ENCODE assay signal across 9 cellular contexts in genomic region chr12:88393017-88393767, GRCh38.
DNase-seq lines count a peak whose midpoint lies in the region; TF ChIP-seq lines count a peak whose summit lies in the region.
"Had no signal": no experiment of that assay in that cellular context is flagged by ENCODE, and none has a peak within 500 bp of the region (broad histone marks: within the 10 kb centered on the region; RNA-seq: fewer than 3 reads in every experiment).

No MANE protein-coding gene starts in this region.

- TF ChIP-seq CTCF in progenitor cell of endocrine pancreas (IDR thresholded peaks at IDR 0.05; ENCODE audit: unreplicated experiment): peak; percentile 43
- TF ChIP-seq CTCF in ascending aorta (IDR thresholded peaks at IDR 0.05): no peak
- no peak for TF ChIP-seq CTCF in prostate gland (IDR thresholded peaks at IDR 0.05)

- H3K36me3 ChIP-seq in ascending aorta: no peaks in the 10 kb centered on the region
- H3K36me3 ChIP-seq in prostate gland: no peaks in the 10 kb centered on the region
- H3K36me3 ChIP-seq: BLaER1 treated with 17β-estradiol and CSF1 and Interleukin-3, amounts not matched to agents 10 nM and 100 nM had no signal

- H3K4me1 ChIP-seq in ascending aorta: no peaks in the 10 kb centered on the region
- no peaks in the 10 kb centered on the region for H3K4me1 ChIP-seq in prostate gland (replicated peaks)

- H3K4me1 Mint-ChIP-seq in progenitor cell of endocrine pancreas (ENCODE audit: low read depth): no peaks in the 10 kb centered on the region

- H3K27ac Mint-ChIP-seq in progenitor cell of endocrine pancreas: no peak overlapping the region

- H3K4me3 Mint-ChIP-seq in progenitor cell of endocrine pancreas (ENCODE audit: low read depth): no peak overlapping the region

- H3K9me3 ChIP-seq in ascending aorta (no peaks in the 10 kb centered on the region), prostate gland (no peaks in the 10 kb centered on the region)
- H3K9me3 ChIP-seq: BLaER1 treated with 17β-estradiol and CSF1 and Interleukin-3, amounts not matched to agents 10 nM and 100 nM had no signal

- H3K27ac ChIP-seq in ascending aorta (no peak overlapping the region), prostate gland (no peak overlapping the region)
- H3K27ac ChIP-seq: BLaER1 treated with 17β-estradiol and CSF1 and Interleukin-3, amounts not matched to agents 10 nM and 100 nM had no signal

- H3K27me3 ChIP-seq in ascending aorta (no peaks in the 10 kb centered on the region), prostate gland (replicated peaks; ENCODE audit: insufficient read depth) (no peaks in the 10 kb centered on the region)
- H3K27me3 ChIP-seq: BLaER1 treated with 17β-estradiol and CSF1 and Interleukin-3, amounts not matched to agents 10 nM and 100 nM had no signal

- peaks cover 8% of the 10 kb centered on the region for H3K27me3 Mint-ChIP-seq in progenitor cell of endocrine pancreas

- H3K36me3 Mint-ChIP-seq in progenitor cell of endocrine pancreas (ENCODE audit: insufficient read depth): no peaks in the 10 kb centered on the region

- 90% methylated on average over 2 of the region's 2 CpGs for WGBS in prostate gland

- intact Hi-C loops in ascending aorta (cut with DNase I): no loop called here
- intact Hi-C loops in prostate gland (cut with DNase I): no loop called here

- H3K4me3 ChIP-seq in ascending aorta (no peak overlapping the region), prostate gland (no peak overlapping the region)
- H3K4me3 ChIP-seq: BLaER1 treated with 17β-estradiol and CSF1 and Interleukin-3, amounts not matched to agents 10 nM and 100 nM had no signal

- TF ChIP-seq POLR2A in prostate gland (IDR thresholded peaks at IDR 0.05): no peak

- peak; percentile 0 for DNase-seq in NCI-H2107 treated with DMSO at 0.1 percent for 48 hours (lab: John Stamatoyannopoulos, UW; ENCODE audit: unreplicated experiment)
- no peak for DNase-seq in NCI-H2107 (lab: John Stamatoyannopoulos, UW)
- peak; percentile 55 for DNase-seq in HT1080 (ENCODE audit: low read depth)
- DNase-seq in astrocyte of the hippocampus (ENCODE audit: low read depth, low spot score): peak; percentile 20
- no peak for DNase-seq in progenitor cell of endocrine pancreas (ENCODE audit: low spot score, unreplicated experiment)
- DNase-seq in ascending aorta (ENCODE audit: low spot score in 2 of 2): no peak
- DNase-seq in prostate gland (ENCODE audit: low spot score): no peak
- no peak for DNase-seq in 8988T

- H3K9me3 Mint-ChIP-seq in progenitor cell of endocrine pancreas (ENCODE audit: low read depth): peaks cover 6% of the 10 kb centered on the region

Comparison
In these comparisons a context has a peak if more than half of its experiments do, and no peak if none do; other contexts are left out.
1. DNase-seq: peak in NCI-H2107 treated with DMSO at 0.1 percent for 48 hours (single experiment), HT1080 (single experiment) and astrocyte of the hippocampus (single experiment); none in NCI-H2107 (single experiment), progenitor cell of endocrine pancreas (single experiment), ascending aorta (0 of 2), prostate gland (single experiment) and 8988T (single experiment).